ENCODE assay signal across 6 cellular contexts in the genomic region with DNA sequence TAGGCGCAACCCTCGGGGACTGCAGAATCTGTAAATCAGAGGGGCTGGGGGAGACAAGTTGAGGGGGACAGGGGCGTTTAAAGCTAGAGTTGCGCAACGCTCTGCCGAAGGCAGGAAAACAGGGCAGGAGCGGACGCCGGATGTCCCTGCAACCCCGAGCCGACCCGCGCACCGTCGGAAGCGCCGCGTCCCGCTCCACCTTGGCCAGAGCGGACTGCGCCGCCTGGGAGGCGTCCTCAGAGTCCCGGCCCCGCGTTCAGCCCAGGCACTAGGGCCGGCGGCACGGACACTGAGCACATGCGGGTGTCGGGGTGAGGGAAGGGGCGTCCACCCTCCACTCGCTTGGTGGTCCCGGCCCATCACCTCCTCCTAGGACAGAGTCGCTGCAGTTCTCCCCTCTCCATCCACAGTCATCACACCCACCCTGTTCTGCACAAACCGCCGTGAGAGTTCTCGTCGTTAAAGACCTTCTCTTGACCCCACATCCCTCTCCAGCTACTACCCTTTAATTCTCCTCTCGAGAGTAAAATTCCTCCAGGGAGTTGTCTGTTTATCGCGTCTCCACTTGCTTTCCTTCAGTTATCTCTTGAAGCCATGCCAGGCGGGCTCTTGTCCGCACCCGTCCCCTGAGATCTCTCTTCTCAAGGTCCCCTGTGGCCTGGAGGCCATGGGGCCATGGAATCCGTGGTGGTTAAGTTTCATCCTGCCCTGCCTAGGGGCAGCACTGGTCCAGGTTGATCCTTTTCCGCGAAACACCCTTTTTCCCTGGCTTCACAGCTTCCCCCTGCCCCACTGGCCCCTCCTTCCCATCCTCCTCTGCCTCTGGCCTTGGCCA.
DNase-seq lines count a peak whose midpoint lies in the region; ATAC-seq lines count a peak whose summit lies in the region.

No MANE protein-coding gene starts in this region.

- H3K36me3 Mint-ChIP-seq in T-helper 1 cell treated with Interleukin-12 subunit alpha and Interleukin-12 subunit beta and Interleukin-4 antibody, amounts not matched to agents 30 μg/mL and 1 μg/mL, for 36 hours (ENCODE audit: low read depth), result peaks cover 3% of the 10 kb centered on the region

- ATAC-seq in GM19023 (IDR thresholded peaks at IDR 0.05; ENCODE audit: unreplicated experiment), result peak; percentile 1

- H3K4me1 Mint-ChIP-seq in T-helper 1 cell treated with Interleukin-12 subunit alpha and Interleukin-12 subunit beta and Interleukin-4 antibody, amounts not matched to agents 30 μg/mL and 1 μg/mL, for 36 hours (ENCODE audit: low read depth), result peaks cover 27% of the 10 kb centered on the region

- peak overlapping the region; percentile 81 for H3K27ac Mint-ChIP-seq in T-helper 1 cell treated with Interleukin-12 subunit alpha and Interleukin-12 subunit beta and Interleukin-4 antibody, amounts not matched to agents 30 μg/mL and 1 μg/mL, for 36 hours

- peak overlapping the region; percentile 85 for H3K4me3 Mint-ChIP-seq in T-helper 1 cell treated with Interleukin-12 subunit alpha and Interleukin-12 subunit beta and Interleukin-4 antibody, amounts not matched to agents 30 μg/mL and 1 μg/mL, for 36 hours

- H3K9me3 Mint-ChIP-seq in T-helper 1 cell treated with Interleukin-12 subunit alpha and Interleukin-12 subunit beta and Interleukin-4 antibody, amounts not matched to agents 30 μg/mL and 1 μg/mL, for 36 hours, result no peaks in the 10 kb centered on the region

- H3K27me3 Mint-ChIP-seq in T-helper 1 cell treated with Interleukin-12 subunit alpha and Interleukin-12 subunit beta and Interleukin-4 antibody, amounts not matched to agents 30 μg/mL and 1 μg/mL, for 36 hours (ENCODE audit: low read depth), result peaks cover 24% of the 10 kb centered on the region

- peak; percentile 43 for DNase-seq in iris pigment epithelial cell (ENCODE audit: low read depth)
- no peak for DNase-seq in MV-4-11 (lab: John Stamatoyannopoulos, UW)
- no peak for DNase-seq in NK-92 (lab: John Stamatoyannopoulos, UW; ENCODE audit: unreplicated experiment)
- no peak for DNase-seq in AG08396 (ENCODE audit: low spot score)
